8 cellular contexts compared by ENCODE assay signal in genomic region chr9:125374443-125375309, GRCh38.
DNase-seq lines count a peak whose midpoint lies in the region; ATAC-seq and TF ChIP-seq lines count a peak whose summit lies in the region.

No MANE protein-coding gene starts in this region.

- no peaks in the 10 kb centered on the region for H3K27me3 ChIP-seq in A673 (replicated peaks; ENCODE audit: insufficient read depth, low read depth, low read length, poor library complexity)
- no peaks in the 10 kb centered on the region for H3K27me3 ChIP-seq in adrenal gland
- no peaks in the 10 kb centered on the region for H3K27me3 ChIP-seq in right atrium auricular region
- H3K27me3 ChIP-seq in uterus: no peaks in the 10 kb centered on the region

- H3K4me3 ChIP-seq in A673 (ENCODE audit: low read depth, low read length, poor library complexity, severe bottlenecking) (peak overlapping the region; percentile 24), adrenal gland (peak overlapping the region in 1 of 4 donors; percentile 44), right atrium auricular region (peak overlapping the region in 1 of 2 donors; percentile 41), uterus (no peak overlapping the region)

- DNase-seq in A673 (ENCODE audit: low spot score): peak; percentile 89
- peak; percentile 51 for DNase-seq in MV-4-11 (lab: John Stamatoyannopoulos, UW)
- DNase-seq in T follicular helper cell (ENCODE audit: low read depth): peak; percentile 44
- DNase-seq in adrenal gland: peak; percentile 65 to 78 (median 73)
- peak; percentile 60 for DNase-seq in right atrium auricular region (ENCODE audit: low spot score)
- peak; percentile 63 for DNase-seq in putamen (ENCODE audit: low spot score)
- peak; percentile 34 to 55 for DNase-seq in uterus

- CTCF ChIA-PET in A673 (lab: Charles Lee): no interaction called here

- WGBS in adrenal gland, 4 donors: 3 to 11% (median 9%) methylated on average over 12 to 24 of the region's 24 CpGs

- POLR2A ChIA-PET in A673 (lab: Charles Lee; ENCODE audit: low non-redundant PET): no interaction called here

- H3K4me1 ChIP-seq in A673 (ENCODE audit: insufficient read depth, low read length, poor library complexity, severe bottlenecking) (peaks cover 10% of the 10 kb centered on the region), adrenal gland (replicated peaks in 1 of 2) (peaks cover 0 to 6% of the 10 kb centered on the region in 2 donors), right atrium auricular region (peaks cover 0 to 10% of the 10 kb centered on the region in 2 donors), uterus (no peaks in the 10 kb centered on the region)

- intact Hi-C loops in A673 (cut with micrococcal nuclease; ENCODE audit: unreplicated experiment): loop anchor here (2.0 to 10.0 kb wide), 3 partner anchors 117 to 600 kb away; partner anchors contain the start of gene WDR38
- intact Hi-C loops in adrenal gland (cut with DNase I): loop anchor here (5.0 to 10.0 kb wide), 3 partner anchors 117 to 600 kb away; partner anchors contain the start of genes NR6A1 (in 2 of the 2), OLFML2A (in 2 of the 2) and WDR38 (in 1 of the 2)
- intact Hi-C loops in uterus (cut with DNase I; ENCODE audit: low total_unique reads): no loop called here

- H3K36me3 ChIP-seq in A673 (ENCODE audit: insufficient read depth, low read length, poor library complexity, severe bottlenecking): no peaks in the 10 kb centered on the region
- no peaks in the 10 kb centered on the region for H3K36me3 ChIP-seq in adrenal gland (replicated peaks in 1 of 2)
- no peaks in the 10 kb centered on the region for H3K36me3 ChIP-seq in right atrium auricular region
- H3K36me3 ChIP-seq in uterus: no peaks in the 10 kb centered on the region

- ATAC-seq in GM18907 (IDR thresholded peaks at IDR 0.05; ENCODE audit: unreplicated experiment): peak; percentile 65

- TF ChIP-seq POLR2A in adrenal gland (IDR thresholded peaks at IDR 0.05): no peak
- TF ChIP-seq POLR2A in uterus (IDR thresholded peaks at IDR 0.05): no peak

- peak; percentile 79 for TF ChIP-seq CTCF in A673 (conservative IDR thresholded peaks at IDR 0.05; ENCODE audit: low read depth, low read length)
- peak; percentile 49 to 88 (median 80) for TF ChIP-seq CTCF in adrenal gland (IDR thresholded peaks at IDR 0.05)
- TF ChIP-seq CTCF in right atrium auricular region (IDR thresholded peaks at IDR 0.05): peak; percentile 67 to 83
- TF ChIP-seq CTCF in uterus (IDR thresholded peaks at IDR 0.05): peak; percentile 58 to 86 (median 72)

- BruUV-seq in A673 (replicated peaks; lab: Mats Ljungman, UMichigan): no TSS peak

- H3K9me3 ChIP-seq in A673 (ENCODE audit: low read depth, low read length, poor library complexity, severe bottlenecking): no peaks in the 10 kb centered on the region
- no peaks in the 10 kb centered on the region for H3K9me3 ChIP-seq in adrenal gland (replicated peaks in 1 of 3)
- no peaks in the 10 kb centered on the region for H3K9me3 ChIP-seq in right atrium auricular region
- H3K9me3 ChIP-seq in uterus: no peaks in the 10 kb centered on the region

- no peak overlapping the region for H3K27ac ChIP-seq in A673 (ENCODE audit: low read depth, low read length, poor library complexity, severe bottlenecking)
- H3K27ac ChIP-seq in adrenal gland: no peak overlapping the region
- no peak overlapping the region for H3K27ac ChIP-seq in right atrium auricular region
- no peak overlapping the region for H3K27ac ChIP-seq in uterus
